Comparison of ENCODE assay signal across 20 cellular contexts in the genomic region with DNA sequence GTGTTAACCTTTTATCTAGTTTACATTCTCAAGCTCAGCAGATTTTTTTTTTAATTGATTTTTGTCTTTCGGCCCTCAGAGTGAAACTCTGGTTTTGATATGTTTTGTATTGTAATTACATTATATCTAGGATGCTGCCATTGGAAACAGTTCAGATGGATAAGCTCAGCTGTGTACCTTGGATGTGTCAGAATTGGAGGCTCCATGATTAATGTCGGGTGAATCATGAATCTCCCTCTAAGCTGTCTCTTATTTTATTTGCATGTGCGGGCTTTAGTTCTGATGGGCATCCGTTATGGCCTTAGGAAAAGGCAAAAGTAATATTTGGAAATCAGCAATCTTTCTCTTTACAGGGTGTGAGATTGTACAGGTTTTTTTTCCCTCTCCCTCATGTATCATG. TPM values are rescaled to one million over a fixed set of nuclear protein-coding genes. Genes with fewer than 3 reads are reported as not detected.
DNase-seq lines count a peak whose midpoint lies in the region; FAIRE-seq and TF ChIP-seq lines count a peak whose summit lies in the region.
"Had no signal": no experiment of that assay in that cellular context is flagged by ENCODE, and none has a peak within 500 bp of the region (broad histone marks: within the 10 kb centered on the region; RNA-seq: fewer than 3 reads in every experiment).

No MANE protein-coding gene starts in this region.

- H3K79me2 ChIP-seq in H9 (ENCODE audit: insufficient read depth, low read length) = peaks cover 79% of the 10 kb centered on the region

- H3K27ac Mint-ChIP-seq in H9 = no peak overlapping the region; a peak in 1 of 7 replicates
- no peak overlapping the region for H3K27ac Mint-ChIP-seq in glutamatergic neuron (ENCODE audit: unreplicated experiment)
- H3K27ac Mint-ChIP-seq in activated CD4-positive, alpha-beta memory T cell treated with anti-CD3 and anti-CD28 coated beads, Interleukin-2, amount 10 ng/mL, durations not matched to agents 7 days and 5 days = no peak overlapping the region
- H3K27ac Mint-ChIP-seq: activated CD4-positive, alpha-beta memory T cell treated with anti-CD3 and anti-CD28 coated beads for 36 hours; CD8-positive, alpha-beta T cell; stimulated activated effector memory CD8-positive, alpha-beta T cell treated with anti-CD3 and anti-CD28 coated beads, Interleukin-12 subunit alpha, Interleukin-12 subunit beta, amount 100 ng/mL, for 72 hours; T-helper 17 cell had no signal

- FAIRE-seq in GM12892 (lab: Jason Lieb, UNC) = no peak
- FAIRE-seq: endothelial cell of umbilical vein, frontal cortex, HTR-8/SVneo had no signal

- H4K91ac ChIP-seq in H9 (ENCODE audit: insufficient read length, low read depth, low read length) = no peak overlapping the region

- H3K4me3 Mint-ChIP-seq in H9 = peak overlapping the region; percentile 43 to 71
- H3K4me3 Mint-ChIP-seq in glutamatergic neuron (ENCODE audit: unreplicated experiment) = peak overlapping the region; percentile 66
- no peak overlapping the region for H3K4me3 Mint-ChIP-seq in activated CD4-positive, alpha-beta memory T cell treated with anti-CD3 and anti-CD28 coated beads, Interleukin-2, amount 10 ng/mL, durations not matched to agents 7 days and 5 days
- H3K4me3 Mint-ChIP-seq: activated CD4-positive, alpha-beta memory T cell treated with anti-CD3 and anti-CD28 coated beads for 36 hours; CD8-positive, alpha-beta T cell; stimulated activated effector memory CD8-positive, alpha-beta T cell treated with anti-CD3 and anti-CD28 coated beads, Interleukin-12 subunit alpha, Interleukin-12 subunit beta, amount 100 ng/mL, for 72 hours; T-helper 17 cell had no signal

- H2BK120ac ChIP-seq in H9 (ENCODE audit: low read depth, low read length, poor library complexity, severe bottlenecking) = no peak overlapping the region

- H2AK5ac ChIP-seq in H9 (ENCODE audit: insufficient read length, low read length) = no peak overlapping the region

- POLR2A ChIA-PET in activated CD4-positive, alpha-beta memory T cell treated with anti-CD3 and anti-CD28 coated beads, Interleukin-2, amount 10 ng/mL, durations not matched to agents 7 days and 5 days (lab: Charles Lee) = no interaction called here

- H3K9me3 Mint-ChIP-seq in H9 = peaks cover 0 to 2% of the 10 kb centered on the region in 2 experiments; a peak in 1 of 5 replicates
- H3K9me3 Mint-ChIP-seq in glutamatergic neuron (ENCODE audit: unreplicated experiment) = peaks cover 12% of the 10 kb centered on the region
- H3K9me3 Mint-ChIP-seq in activated CD4-positive, alpha-beta memory T cell treated with anti-CD3 and anti-CD28 coated beads, Interleukin-2, amount 10 ng/mL, durations not matched to agents 7 days and 5 days = no peaks in the 10 kb centered on the region
- H3K9me3 Mint-ChIP-seq: activated CD4-positive, alpha-beta memory T cell treated with anti-CD3 and anti-CD28 coated beads for 36 hours; CD8-positive, alpha-beta T cell; stimulated activated effector memory CD8-positive, alpha-beta T cell treated with anti-CD3 and anti-CD28 coated beads, Interleukin-12 subunit alpha, Interleukin-12 subunit beta, amount 100 ng/mL, for 72 hours had no signal

- H2BK20ac ChIP-seq in H9 (ENCODE audit: low read depth, low read length, poor library complexity, severe bottlenecking) = no peak overlapping the region

- WGBS in H9 (ENCODE audit: extremely low coverage, insufficient read length, low lambda C conversion rate) = no CpG with 5 or more reads among the region's 4 CpGs

- H3K4me2 ChIP-seq in H9 (ENCODE audit: insufficient read depth, insufficient read length, low read length) = no peak overlapping the region
- peak overlapping the region; percentile 100 for H3K4me2 ChIP-seq in skeletal muscle satellite cell (ENCODE audit: low read length)

- H3K23me2 ChIP-seq in H9 (ENCODE audit: insufficient read length, low read depth, low read length, poor library complexity, severe bottlenecking) = peaks cover 28% of the 10 kb centered on the region

- no peak overlapping the region for H2BK15ac ChIP-seq in H9 (ENCODE audit: low read depth, low read length)

- no peak overlapping the region for H3K23ac ChIP-seq in H9 (ENCODE audit: insufficient read length, low read depth, low read length)

- H4K20me1 ChIP-seq in H9 (ENCODE audit: control insufficient read depth, insufficient read depth, insufficient read length) = no peaks in the 10 kb centered on the region

- no peak overlapping the region for H3K4ac ChIP-seq in H9 (ENCODE audit: low read depth, low read length)

- no peaks in the 10 kb centered on the region for H3K27me3 ChIP-seq in H9 (ENCODE audit: insufficient read depth, low read length)
- H3K27me3 ChIP-seq in skeletal muscle satellite cell (ENCODE audit: control insufficient read depth, insufficient read depth, low read length) = no peaks in the 10 kb centered on the region

- no peak overlapping the region for H3T11ph ChIP-seq in H9 (ENCODE audit: low read length)

- H3K18ac ChIP-seq in H9 (ENCODE audit: insufficient read length, low read depth, low read length) = no peak overlapping the region

- no peaks in the 10 kb centered on the region for H3K9me3 ChIP-seq in H9 (ENCODE audit: control insufficient read depth, low read depth, low read length)
- no peaks in the 10 kb centered on the region for H3K9me3 ChIP-seq in skeletal muscle satellite cell (replicated peaks; ENCODE audit: low read length)

- CTCF ChIA-PET in activated CD4-positive, alpha-beta memory T cell treated with anti-CD3 and anti-CD28 coated beads, Interleukin-2, amount 10 ng/mL, durations not matched to agents 7 days and 5 days (lab: Charles Lee) = no interaction called here

- no peak overlapping the region for H3K56ac ChIP-seq in H9 (ENCODE audit: insufficient read length, low read depth, low read length)

- no peaks in the 10 kb centered on the region; the same call in 1 of the 2 replicates for H3K27me3 Mint-ChIP-seq in H9 (ENCODE audit: low read depth)
- peaks cover 10% of the 10 kb centered on the region for H3K27me3 Mint-ChIP-seq in glutamatergic neuron (ENCODE audit: unreplicated experiment)
- H3K27me3 Mint-ChIP-seq in activated CD4-positive, alpha-beta memory T cell treated with anti-CD3 and anti-CD28 coated beads, Interleukin-2, amount 10 ng/mL, durations not matched to agents 7 days and 5 days = peaks cover 36% of the 10 kb centered on the region

- DNase-seq in H9 (no peak), RKO (ENCODE audit: low spot score) (peak; percentile 53), glutamatergic neuron (no peak), H4 (ENCODE audit: low spot score) (no peak), GM12892 (ENCODE audit: insufficient read length) (no peak)
- DNase-seq in activated CD4-positive, alpha-beta memory T cell treated with anti-CD3 and anti-CD28 coated beads, Interleukin-2, amount 10 ng/mL, durations not matched to agents 7 days and 5 days = no peak
- DNase-seq: activated CD4-positive, alpha-beta memory T cell treated with anti-CD3 and anti-CD28 coated beads for 36 hours; activated naive CD4-positive, alpha-beta T cell treated with anti-CD3 and anti-CD28 coated beads, Interleukin-2, amount 50 U/mL, for 16 hours; activated T-cell treated with anti-CD3 and anti-CD28 coated beads, Interleukin-2, amount 50 U/mL, for 1 hour; CD8-positive, alpha-beta T cell; NCI-H1417; NCI-H526 treated with DMSO at 0.1 percent for 48 hours; SIG-M5; T-helper 17 cell; WERI-Rb-1 had no signal

- peaks cover 46 to 47% of the 10 kb centered on the region in 2 experiments for H3K4me1 Mint-ChIP-seq in H9
- H3K4me1 Mint-ChIP-seq in glutamatergic neuron (ENCODE audit: low read depth, unreplicated experiment) = peaks cover 12% of the 10 kb centered on the region
- H3K4me1 Mint-ChIP-seq in activated CD4-positive, alpha-beta memory T cell treated with anti-CD3 and anti-CD28 coated beads, Interleukin-2, amount 10 ng/mL, durations not matched to agents 7 days and 5 days = peaks cover 8% of the 10 kb centered on the region
- H3K4me1 Mint-ChIP-seq: stimulated activated effector memory CD8-positive, alpha-beta T cell treated with anti-CD3 and anti-CD28 coated beads, Interleukin-12 subunit alpha, Interleukin-12 subunit beta, amount 100 ng/mL, for 72 hours had no signal

- no peak overlapping the region for H3K27ac ChIP-seq in H9 (ENCODE audit: insufficient read length, low read depth, low read length)

- no peak overlapping the region for H2BK5ac ChIP-seq in H9 (ENCODE audit: insufficient read length, low read length)

- no peak overlapping the region for H4K5ac ChIP-seq in H9 (ENCODE audit: insufficient read length, low read depth, low read length)

- peaks cover 10% of the 10 kb centered on the region; the same call in 1 of the 2 replicates for H3K4me1 ChIP-seq in H9 (ENCODE audit: insufficient read depth, low read length)
- H3K4me1 ChIP-seq in skeletal muscle satellite cell (ENCODE audit: control insufficient read depth, insufficient read depth, low read length) = peaks cover 28% of the 10 kb centered on the region

- TF ChIP-seq CTCF in H9 (conservative IDR thresholded peaks at IDR 0.05) (no peak), glutamatergic neuron (IDR thresholded peaks at IDR 0.05; ENCODE audit: partially characterized antibody, unreplicated experiment) (no peak)

- H3K9ac ChIP-seq in H9 (ENCODE audit: extremely low read depth, insufficient read length, low read length) = no peak overlapping the region
- H3K9ac ChIP-seq in skeletal muscle satellite cell (ENCODE audit: low read depth, low read length) = no peak overlapping the region

- no peak overlapping the region for H3K14ac ChIP-seq in H9 (ENCODE audit: insufficient read depth, low read length)

- peaks cover 8 to 34% (median 15%) of the 10 kb centered on the region in 3 experiments; a peak in 6 of 7 replicates for H3K36me3 Mint-ChIP-seq in H9 (ENCODE audit: insufficient read depth in 1 of 3, low read depth in 3 of 3)
- H3K36me3 Mint-ChIP-seq in glutamatergic neuron (ENCODE audit: unreplicated experiment) = no peaks in the 10 kb centered on the region
- H3K36me3 Mint-ChIP-seq in activated CD4-positive, alpha-beta memory T cell treated with anti-CD3 and anti-CD28 coated beads, Interleukin-2, amount 10 ng/mL, durations not matched to agents 7 days and 5 days (ENCODE audit: low read depth) = peaks cover 3% of the 10 kb centered on the region
- H3K36me3 Mint-ChIP-seq: activated CD4-positive, alpha-beta memory T cell treated with anti-CD3 and anti-CD28 coated beads for 36 hours; CD8-positive, alpha-beta T cell; stimulated activated effector memory CD8-positive, alpha-beta T cell treated with anti-CD3 and anti-CD28 coated beads, Interleukin-12 subunit alpha, Interleukin-12 subunit beta, amount 100 ng/mL, for 72 hours had no signal

- peaks cover 10% of the 10 kb centered on the region for H3K79me1 ChIP-seq in H9 (ENCODE audit: insufficient read depth, low read depth, low read length, poor library complexity, severe bottlenecking)

- H3K4me3 ChIP-seq in skeletal muscle satellite cell (ENCODE audit: low read length) = no peak overlapping the region

- H2BK12ac ChIP-seq in H9 (ENCODE audit: insufficient read length, low read depth, low read length) = no peak overlapping the region

- H4K8ac ChIP-seq in H9 (replicated peaks; ENCODE audit: insufficient read length, low read depth, low read length) = no peak overlapping the region

- no peak overlapping the region for H2AFZ ChIP-seq in H9 (ENCODE audit: low read length)

- no peak for TF ChIP-seq POLR2A in GM12892 (IDR thresholded peaks at IDR 0.05; ENCODE audit: low read depth, low read length)

- H3K36me3 ChIP-seq in skeletal muscle satellite cell (ENCODE audit: insufficient read depth, low read length) = no peaks in the 10 kb centered on the region

RNA-seq across cellular contexts. Expression of a gene that starts 4.2 kb away (rescaled TPM):
- total RNA-seq in H9 (2021) (64.8 and 69.3 TPM in 2 replicates), glutamatergic neuron (ENCODE audit: unreplicated experiment) (52.1 TPM)
- 41.3 and 52.2 TPM in 2 replicates for total RNA-seq in skeletal muscle satellite cell (2012; rRNA removed)
- total RNA-seq in H4 (2014; rRNA removed; shearing (Covaris generic)) = 15.7 and 16.1 TPM in 2 replicates
- under 1 TPM; 0.13 to 0.15 TPM for total RNA-seq in activated CD4-positive, alpha-beta memory T cell treated with anti-CD3 and anti-CD28 coated beads, Interleukin-2, amount 10 ng/mL, durations not matched to agents 7 days and 5 days
- polyA plus RNA-seq in GM12892 (2012; ENCODE audit: missing spikeins) = 1.3 TPM
- total RNA-seq: CD8-positive, alpha-beta T cell had no signal

Comparison
In these comparisons a context has a peak if more than half of its experiments do, and no peak if none do; other contexts are left out.
1. RNA of a gene that starts 4.2 kb away (total RNA-seq): 64.8 to 69.3 TPM in H9, 52.1 TPM in glutamatergic neuron (single experiment) and 15.7 to 16.1 TPM in H4; 0.13 to 0.15 TPM in activated CD4-positive, alpha-beta memory T cell treated with anti-CD3 and anti-CD28 coated beads, Interleukin-2, amount 10 ng/mL, durations not matched to agents 7 days and 5 days; every median in the first group is over 10 times any median in the second.